In genomic region chr6:7087066-7087465, GRCh38 we compare ENCODE assay signal across 8 cellular contexts. TPM values are rescaled to one million over a fixed set of nuclear protein-coding genes. Genes with fewer than 3 reads are reported as not detected.
DNase-seq lines count a peak whose midpoint lies in the region; ATAC-seq and TF ChIP-seq lines count a peak whose summit lies in the region.

No MANE protein-coding gene starts in this region.

- no peaks in the 10 kb centered on the region for H3K27me3 ChIP-seq in ovary

- no peak for TF ChIP-seq POLR2A in erythroblast (IDR thresholded peaks at IDR 0.05; ENCODE audit: low read length)
- no peak for TF ChIP-seq POLR2A in ovary (IDR thresholded peaks at IDR 0.05)

- TF ChIP-seq EP300 in ovary (IDR thresholded peaks at IDR 0.05): no peak

- no peaks in the 10 kb centered on the region for H3K9me3 ChIP-seq in ovary

- no peak for DNase-seq in activated CD8-positive, alpha-beta memory T cell treated with anti-CD3 and anti-CD28 coated beads, Interleukin-2, amount 10 ng/mL, durations not matched to agents 7 days and 5 days
- no peak for DNase-seq in activated CD8-positive, alpha-beta memory T cell treated with anti-CD3 and anti-CD28 coated beads, Interleukin-2, amount 50 U/mL, for 4 hours
- DNase-seq in NCI-H82 treated with DMSO at 0.1 percent for 48 hours (lab: John Stamatoyannopoulos, UW; ENCODE audit: unreplicated experiment) (peak; percentile 76), erythroblast (lab: John Stamatoyannopoulos, UW) (peak; percentile 31 to 39), ovary (no peak), posterior cingulate gyrus (no peak)
- DNase-seq in activated CD8-positive, alpha-beta memory T cell treated with anti-CD3 and anti-CD28 coated beads for 24 hours: no peak

- no peaks in the 10 kb centered on the region for H3K4me1 ChIP-seq in ovary (ENCODE audit: insufficient read depth)

- peaks cover 25% of the 10 kb centered on the region for H3K4me1 Mint-ChIP-seq in activated CD8-positive, alpha-beta memory T cell treated with anti-CD3 and anti-CD28 coated beads, Interleukin-2, amount 10 ng/mL, durations not matched to agents 7 days and 5 days

- H3K27ac ChIP-seq in ovary: peak overlapping the region in 1 of 2 donors; percentile 68

- H3K36me3 Mint-ChIP-seq in activated CD8-positive, alpha-beta memory T cell treated with anti-CD3 and anti-CD28 coated beads, Interleukin-2, amount 10 ng/mL, durations not matched to agents 7 days and 5 days: no peaks in the 10 kb centered on the region

- no peaks in the 10 kb centered on the region for H3K36me3 ChIP-seq in ovary

- peaks cover 53% of the 10 kb centered on the region for H3K27me3 Mint-ChIP-seq in activated CD8-positive, alpha-beta memory T cell treated with anti-CD3 and anti-CD28 coated beads, Interleukin-2, amount 10 ng/mL, durations not matched to agents 7 days and 5 days

- 5 to 12% (median 9%) methylated on average over 3 of the region's 3 CpGs for WGBS in ovary, 3 donors

- no peak for TF ChIP-seq CTCF in ovary (IDR thresholded peaks at IDR 0.05)

- peak overlapping the region; percentile 13 for H3K27ac Mint-ChIP-seq in activated CD8-positive, alpha-beta memory T cell treated with anti-CD3 and anti-CD28 coated beads, Interleukin-2, amount 10 ng/mL, durations not matched to agents 7 days and 5 days

- intact Hi-C loops in ovary (cut with DNase I): loop anchor here in 1 of 4 donors (10.0 kb wide), 1 partner anchor 362 kb away; no protein-coding TSS in a partner anchor
- intact Hi-C loops in posterior cingulate gyrus (cut with DNase I): no loop called here

- peak overlapping the region; percentile 33 for H3K4me3 ChIP-seq in ovary

- no peak for ATAC-seq in activated CD8-positive, alpha-beta memory T cell treated with anti-CD3 and anti-CD28 coated beads, Interleukin-2, amount 10 ng/mL, durations not matched to agents 7 days and 5 days
- ATAC-seq in GM18907 (IDR thresholded peaks at IDR 0.05; ENCODE audit: unreplicated experiment): no peak

- CTCF ChIA-PET in activated CD8-positive, alpha-beta memory T cell treated with anti-CD3 and anti-CD28 coated beads, Interleukin-2, amount 10 ng/mL, durations not matched to agents 7 days and 5 days (lab: Charles Lee): interaction anchor here (0.7 to 2.7 kb wide), 16 partner anchors 8 to 328 kb away, joined by 3 to 12 read pairs (median 4); partner anchors contain the start of gene RREB1

- peak overlapping the region; percentile 56 for H3K4me3 Mint-ChIP-seq in activated CD8-positive, alpha-beta memory T cell treated with anti-CD3 and anti-CD28 coated beads, Interleukin-2, amount 10 ng/mL, durations not matched to agents 7 days and 5 days

- H3K9me3 Mint-ChIP-seq in activated CD8-positive, alpha-beta memory T cell treated with anti-CD3 and anti-CD28 coated beads, Interleukin-2, amount 10 ng/mL, durations not matched to agents 7 days and 5 days (ENCODE audit: low read depth): no peaks in the 10 kb centered on the region

RNA-seq across cellular contexts. Expression of gene RREB1, which starts 20.7 kb away (rescaled TPM):
- 10 to 100 TPM; 20.6 to 24.6 TPM for total RNA-seq in activated CD8-positive, alpha-beta memory T cell treated with anti-CD3 and anti-CD28 coated beads, Interleukin-2, amount 10 ng/mL, durations not matched to agents 7 days and 5 days
- total RNA-seq in ovary: 10 to 100 TPM; 21.1 to 64.4 (median 53.3) TPM
- 10 to 100 TPM in 1 of 2 donors, 1 to 10 TPM in 1; 7.3 to 15.1 TPM for polyA plus RNA-seq in ovary

Comparison
In these comparisons a context has a peak if more than half of its experiments do, and no peak if none do; other contexts are left out.
1. DNase-seq: peak in NCI-H82 treated with DMSO at 0.1 percent for 48 hours (single experiment) and erythroblast (2 of 2); none in activated CD8-positive, alpha-beta memory T cell treated with anti-CD3 and anti-CD28 coated beads, Interleukin-2, amount 10 ng/mL, durations not matched to agents 7 days and 5 days (single experiment), activated CD8-positive, alpha-beta memory T cell treated with anti-CD3 and anti-CD28 coated beads, Interleukin-2, amount 50 U/mL, for 4 hours (single experiment), ovary (0 of 5), posterior cingulate gyrus (0 of 10) and activated CD8-positive, alpha-beta memory T cell treated with anti-CD3 and anti-CD28 coated beads for 24 hours (single experiment).